15 cellular contexts compared by ENCODE assay signal in genomic region chr20:8424010-8424409, GRCh38.
DNase-seq lines count a peak whose midpoint lies in the region; TF ChIP-seq lines count a peak whose summit lies in the region.
"Had no signal": no experiment of that assay in that cellular context is flagged by ENCODE, and none has a peak within 500 bp of the region (broad histone marks: within the 10 kb centered on the region; RNA-seq: fewer than 3 reads in every experiment).

No MANE protein-coding gene starts in this region.

- H3K4me1 ChIP-seq in GM23248 (ENCODE audit: insufficient read depth) = peaks cover 11% of the 10 kb centered on the region
- H3K4me1 ChIP-seq in CD8-positive, alpha-beta memory T cell (ENCODE audit: insufficient read depth, low read length) = peaks cover 3% of the 10 kb centered on the region

- no peaks in the 10 kb centered on the region for H4K20me1 ChIP-seq in GM23248 (ENCODE audit: insufficient read depth)

- H3K27me3 Mint-ChIP-seq in CD8-positive, alpha-beta memory T cell = peaks cover 0 to 2% of the 10 kb centered on the region in 2 donors
- no peaks in the 10 kb centered on the region for H3K27me3 Mint-ChIP-seq in type B pancreatic cell
- H3K27me3 Mint-ChIP-seq: activated naive CD4-positive, alpha-beta T cell treated with anti-CD3 and anti-CD28 coated beads, Interleukin-2, amount 10 ng/mL, durations not matched to agents 7 days and 5 days; stimulated activated naive CD8-positive, alpha-beta T cell treated with anti-CD3 and anti-CD28 coated beads, Interleukin-15, amount 100 ng/mL, for 72 hours had no signal

- no peak overlapping the region for H3K4me3 Mint-ChIP-seq in CD8-positive, alpha-beta memory T cell
- no peak overlapping the region for H3K4me3 Mint-ChIP-seq in type B pancreatic cell
- H3K4me3 Mint-ChIP-seq: activated naive CD4-positive, alpha-beta T cell treated with anti-CD3 and anti-CD28 coated beads, Interleukin-2, amount 10 ng/mL, durations not matched to agents 7 days and 5 days; stimulated activated naive CD8-positive, alpha-beta T cell treated with anti-CD3 and anti-CD28 coated beads, Interleukin-15, amount 100 ng/mL, for 72 hours; WTC11 had no signal

- H3K79me2 ChIP-seq in GM23248 (ENCODE audit: insufficient read depth) = no peaks in the 10 kb centered on the region

- peak overlapping the region; percentile 9 for H3K4me2 ChIP-seq in GM23248 (ENCODE audit: unreplicated experiment)

- 0 out of 2 replicates have a peak, but pooled peaks cover 5% of the 10 kb centered on the region for H3F3A ChIP-seq in GM23248 (ENCODE audit: insufficient read depth)

- H3K36me3 ChIP-seq in GM23248 (ENCODE audit: low read depth) (no peaks in the 10 kb centered on the region), brain microvascular endothelial cell (replicated peaks) (no peaks in the 10 kb centered on the region)
- H3K36me3 ChIP-seq in CD8-positive, alpha-beta memory T cell (ENCODE audit: insufficient read depth, low read length) = no peaks in the 10 kb centered on the region
- H3K36me3 ChIP-seq: lower lobe of right lung had no signal

- H3K9me3 ChIP-seq in GM23248 (ENCODE audit: low read depth) = no peaks in the 10 kb centered on the region
- H3K9me3 ChIP-seq in CD8-positive, alpha-beta memory T cell (ENCODE audit: low read length) = no peaks in the 10 kb centered on the region
- H3K9me3 ChIP-seq: lower lobe of right lung had no signal

- H3K9me3 Mint-ChIP-seq in CD8-positive, alpha-beta memory T cell = no peaks in the 10 kb centered on the region
- H3K9me3 Mint-ChIP-seq in type B pancreatic cell = no peaks in the 10 kb centered on the region
- H3K9me3 Mint-ChIP-seq: activated naive CD4-positive, alpha-beta T cell treated with anti-CD3 and anti-CD28 coated beads, Interleukin-2, amount 10 ng/mL, durations not matched to agents 7 days and 5 days; stimulated activated naive CD8-positive, alpha-beta T cell treated with anti-CD3 and anti-CD28 coated beads, Interleukin-15, amount 100 ng/mL, for 72 hours had no signal

- peaks cover 14 to 18% (median 17%) of the 10 kb centered on the region in 3 donors for H3K4me1 Mint-ChIP-seq in CD8-positive, alpha-beta memory T cell
- H3K4me1 Mint-ChIP-seq in type B pancreatic cell (ENCODE audit: unreplicated experiment) = peaks cover 17% of the 10 kb centered on the region
- H3K4me1 Mint-ChIP-seq: activated naive CD4-positive, alpha-beta T cell treated with anti-CD3 and anti-CD28 coated beads, Interleukin-2, amount 10 ng/mL, durations not matched to agents 7 days and 5 days; WTC11 had no signal

- H3K9ac ChIP-seq in GM23248 = no peak overlapping the region

- in situ Hi-C loops in GM23248 (cut with MboI) = no loop called here
- in situ Hi-C loops in brain microvascular endothelial cell (cut with HindIII; ENCODE audit: low pct_ligation_motif_present, low sequenced_read_pairs) = no loop called here

- no peak for TF ChIP-seq CTCF in brain microvascular endothelial cell (IDR thresholded peaks at IDR 0.05; ENCODE audit: low read depth, low read length, missing control alignments)
- TF ChIP-seq CTCF in type B pancreatic cell (conservative IDR thresholded peaks at IDR 0.05) = no peak
- TF ChIP-seq CTCF in GM10266 (IDR thresholded peaks at IDR 0.05; ENCODE audit: control insufficient read depth, insufficient read depth, low read depth, missing control alignments) = no peak

- POLR2A ChIA-PET in CD8-positive, alpha-beta memory T cell (lab: Charles Lee) = no interaction called here

- DNase-seq in GM23248 = peak; percentile 21
- peak; percentile 74 for DNase-seq in NCI-H226
- peak; percentile 76 for DNase-seq in brain microvascular endothelial cell
- peak; percentile 37 for DNase-seq in renal cortical epithelial cell (ENCODE audit: low read depth)
- no peak for DNase-seq in CD8-positive, alpha-beta memory T cell
- DNase-seq in type B pancreatic cell (ENCODE audit: extremely low spot score, unreplicated experiment) = no peak
- no peak for DNase-seq in GM10266 (ENCODE audit: extremely low spot score)
- DNase-seq: activated naive CD4-positive, alpha-beta T cell treated with anti-CD3 and anti-CD28 coated beads, Interleukin-2, amount 10 ng/mL, durations not matched to agents 7 days and 5 days; hypothalamus; lower lobe of right lung; NCI-H1436; NCI-H748 treated with DMSO at 0.1 percent for 48 hours; SIG-M5; stimulated activated naive CD8-positive, alpha-beta T cell treated with anti-CD3 and anti-CD28 coated beads, Interleukin-15, amount 100 ng/mL, for 72 hours had no signal

- H3K27me3 ChIP-seq in GM23248 (replicated peaks; ENCODE audit: insufficient read depth) = no peaks in the 10 kb centered on the region
- H3K27me3 ChIP-seq in brain microvascular endothelial cell (replicated peaks) = no peaks in the 10 kb centered on the region
- no peaks in the 10 kb centered on the region for H3K27me3 ChIP-seq in CD8-positive, alpha-beta memory T cell (ENCODE audit: insufficient read depth, low read length, poor library complexity, severe bottlenecking)

- no peak overlapping the region for H3K27ac ChIP-seq in GM23248
- H3K27ac ChIP-seq in brain microvascular endothelial cell = no peak overlapping the region
- no peak overlapping the region for H3K27ac ChIP-seq in CD8-positive, alpha-beta memory T cell (ENCODE audit: low read depth, low read length)
- H3K27ac ChIP-seq: lower lobe of right lung had no signal

- H2AFZ ChIP-seq in GM23248 = no peak overlapping the region

- H3K9me2 ChIP-seq in GM23248 (ENCODE audit: insufficient read depth) = no peaks in the 10 kb centered on the region

- 34 to 56% methylated on average over 2 of the region's 2 CpGs for WGBS in GM23248 (ENCODE audit: low coverage in 1 of 2, low lambda C conversion rate in 2 of 2, missing lambda C conversion rate in 2 of 2), 2 experiments

- no peaks in the 10 kb centered on the region for H3K36me3 Mint-ChIP-seq in CD8-positive, alpha-beta memory T cell
- peaks cover 3% of the 10 kb centered on the region for H3K36me3 Mint-ChIP-seq in type B pancreatic cell
- H3K36me3 Mint-ChIP-seq: activated naive CD4-positive, alpha-beta T cell treated with anti-CD3 and anti-CD28 coated beads, Interleukin-2, amount 10 ng/mL, durations not matched to agents 7 days and 5 days; WTC11 had no signal

- H3K4me3 ChIP-seq in GM23248 (no peak overlapping the region), brain microvascular endothelial cell (ENCODE audit: low read depth, low read length) (no peak overlapping the region)
- H3K4me3 ChIP-seq in CD8-positive, alpha-beta memory T cell (ENCODE audit: low read length) = no peak overlapping the region
- H3K4me3 ChIP-seq: lower lobe of right lung had no signal

- no peak overlapping the region for H3K27ac Mint-ChIP-seq in CD8-positive, alpha-beta memory T cell
- H3K27ac Mint-ChIP-seq in type B pancreatic cell = no peak overlapping the region
- H3K27ac Mint-ChIP-seq: activated naive CD4-positive, alpha-beta T cell treated with anti-CD3 and anti-CD28 coated beads, Interleukin-2, amount 10 ng/mL, durations not matched to agents 7 days and 5 days; stimulated activated naive CD8-positive, alpha-beta T cell treated with anti-CD3 and anti-CD28 coated beads, Interleukin-15, amount 100 ng/mL, for 72 hours had no signal

- CTCF ChIA-PET in CD8-positive, alpha-beta memory T cell (lab: Charles Lee) = no interaction called here

Comparison
In these comparisons a context has a peak if more than half of its experiments do, and no peak if none do; other contexts are left out.
1. DNase-seq: peak in GM23248 (single experiment), NCI-H226 (single experiment), brain microvascular endothelial cell (single experiment) and renal cortical epithelial cell (single experiment); none in CD8-positive, alpha-beta memory T cell (0 of 5), type B pancreatic cell (single experiment) and GM10266 (single experiment).